ENCODE assay signal across 17 cellular contexts in the genomic region with DNA sequence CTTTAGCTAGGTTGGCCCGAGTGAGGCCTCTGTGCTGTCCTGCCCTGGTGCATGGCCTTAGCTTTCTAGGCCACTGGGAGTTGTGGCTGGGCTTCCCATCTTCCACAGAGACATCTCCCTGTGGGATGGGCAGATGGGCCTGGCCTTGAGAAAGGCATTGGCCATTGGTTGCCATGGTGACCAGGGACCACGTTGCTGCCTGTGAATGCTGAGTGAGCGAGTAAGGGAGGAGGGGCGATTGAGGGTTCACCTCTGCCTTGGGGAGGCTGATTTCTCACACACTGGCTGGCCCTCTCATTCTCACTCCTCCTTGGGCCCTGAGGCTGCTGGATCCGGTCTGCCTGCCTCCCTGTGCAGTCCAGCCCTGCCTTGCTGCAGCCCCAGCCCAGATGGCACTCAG. TPM values are rescaled to one million over a fixed set of nuclear protein-coding genes. Genes with fewer than 3 reads are reported as not detected.
DNase-seq lines count a peak whose midpoint lies in the region; ATAC-seq and TF ChIP-seq lines count a peak whose summit lies in the region.
"Had no signal": no experiment of that assay in that cellular context is flagged by ENCODE, and none has a peak within 500 bp of the region (broad histone marks: within the 10 kb centered on the region; RNA-seq: fewer than 3 reads in every experiment).

No MANE protein-coding gene starts in this region.

- H3K36me3 Mint-ChIP-seq in activated CD8-positive, alpha-beta memory T cell treated with anti-CD3 and anti-CD28 coated beads, Interleukin-2, amount 10 ng/mL, durations not matched to agents 7 days and 5 days, result peaks cover 22% of the 10 kb centered on the region
- peaks cover 12% of the 10 kb centered on the region for H3K36me3 Mint-ChIP-seq in activated naive CD8-positive, alpha-beta T cell treated with anti-CD3 and anti-CD28 coated beads for 36 hours
- peaks cover 0 to 64% (median 8%) of the 10 kb centered on the region in 3 donors for H3K36me3 Mint-ChIP-seq in CD8-positive, alpha-beta memory T cell

- no peaks in the 10 kb centered on the region for H3K27me3 Mint-ChIP-seq in activated CD8-positive, alpha-beta memory T cell treated with anti-CD3 and anti-CD28 coated beads, Interleukin-2, amount 10 ng/mL, durations not matched to agents 7 days and 5 days
- H3K27me3 Mint-ChIP-seq in activated naive CD8-positive, alpha-beta T cell treated with anti-CD3 and anti-CD28 coated beads for 36 hours, result no peaks in the 10 kb centered on the region
- H3K27me3 Mint-ChIP-seq in CD8-positive, alpha-beta memory T cell, result no peaks in the 10 kb centered on the region
- H3K27me3 Mint-ChIP-seq: activated CD4-positive, alpha-beta T cell treated with anti-CD3 and anti-CD28 coated beads, Interleukin-2, amount 10 ng/mL, durations not matched to agents 7 days and 5 days; activated T-helper 17 cell treated with anti-CD3 and anti-CD28 coated beads, Interleukin-2, amount 50 U/mL, for 72 hours; CD4-positive, alpha-beta memory T cell; naive B cell had no signal

- peaks cover 2 to 7% of the 10 kb centered on the region in 2 experiments for H3K4me1 ChIP-seq in neutrophil (ENCODE audit: control insufficient read depth in 1 of 2, insufficient read depth in 1 of 2, low read depth in 1 of 2, low read length in 1 of 2)
- H3K4me1 ChIP-seq in CD8-positive, alpha-beta memory T cell (ENCODE audit: insufficient read depth, low read length), result peaks cover 3% of the 10 kb centered on the region
- H3K4me1 ChIP-seq: left lung, prostate gland had no signal

- DNase-seq in activated CD8-positive, alpha-beta memory T cell treated with anti-CD3 and anti-CD28 coated beads, Interleukin-2, amount 10 ng/mL, durations not matched to agents 7 days and 5 days, result no peak
- no peak for DNase-seq in activated CD8-positive, alpha-beta memory T cell treated with anti-CD3 and anti-CD28 coated beads for 24 hours
- DNase-seq in NCI-H2227 treated with DMSO at 0.1 percent for 48 hours (lab: John Stamatoyannopoulos, UW) (peak; percentile 58), cerebellum (ENCODE audit: low spot score) (peak; percentile 71), GM13976 (ENCODE audit: low spot score) (no peak)
- no peak for DNase-seq in activated naive CD8-positive, alpha-beta T cell treated with anti-CD3 and anti-CD28 coated beads for 36 hours
- no peak for DNase-seq in CD8-positive, alpha-beta memory T cell
- DNase-seq: activated CD4-positive, alpha-beta T cell treated with anti-CD3 and anti-CD28 coated beads, Interleukin-2, amount 10 ng/mL, durations not matched to agents 7 days and 5 days; CD4-positive, alpha-beta memory T cell; GDM1; HCEC 1CT; left lung; naive B cell; NCI-H2107 had no signal

- no peaks in the 10 kb centered on the region for H3K9me3 ChIP-seq in neutrophil
- H3K9me3 ChIP-seq in CD8-positive, alpha-beta memory T cell (ENCODE audit: low read length), result no peaks in the 10 kb centered on the region
- H3K9me3 ChIP-seq: left lung, prostate gland had no signal

- H3K27ac ChIP-seq in neutrophil, result peak overlapping the region; percentile 57
- no peak overlapping the region for H3K27ac ChIP-seq in CD8-positive, alpha-beta memory T cell (ENCODE audit: low read depth, low read length)
- H3K27ac ChIP-seq: left lung, prostate gland had no signal

- H3K36me3 ChIP-seq in neutrophil, result peaks cover 78% of the 10 kb centered on the region
- peaks cover 26% of the 10 kb centered on the region for H3K36me3 ChIP-seq in CD8-positive, alpha-beta memory T cell (ENCODE audit: insufficient read depth, low read length)

- no peak overlapping the region for H3K4me3 ChIP-seq in neutrophil (ENCODE audit: low read depth in 1 of 2, low read length in 1 of 2)
- no peak overlapping the region for H3K4me3 ChIP-seq in CD8-positive, alpha-beta memory T cell (ENCODE audit: low read length)
- H3K4me3 ChIP-seq: left lung, prostate gland had no signal

- ATAC-seq in activated CD8-positive, alpha-beta memory T cell treated with anti-CD3 and anti-CD28 coated beads, Interleukin-2, amount 10 ng/mL, durations not matched to agents 7 days and 5 days, result no peak
- ATAC-seq: activated T-helper 17 cell treated with anti-CD3 and anti-CD28 coated beads, Interleukin-2, amount 50 U/mL, for 72 hours; left lung had no signal

- peak overlapping the region; percentile 58 for H3K27ac Mint-ChIP-seq in activated CD8-positive, alpha-beta memory T cell treated with anti-CD3 and anti-CD28 coated beads, Interleukin-2, amount 10 ng/mL, durations not matched to agents 7 days and 5 days
- no peak overlapping the region for H3K27ac Mint-ChIP-seq in activated naive CD8-positive, alpha-beta T cell treated with anti-CD3 and anti-CD28 coated beads for 36 hours
- peak overlapping the region in 3 of 8 donors; percentile 9 to 87 (median 43) for H3K27ac Mint-ChIP-seq in CD8-positive, alpha-beta memory T cell
- H3K27ac Mint-ChIP-seq: activated CD4-positive, alpha-beta T cell treated with anti-CD3 and anti-CD28 coated beads, Interleukin-2, amount 10 ng/mL, durations not matched to agents 7 days and 5 days; activated T-helper 17 cell treated with anti-CD3 and anti-CD28 coated beads, Interleukin-2, amount 50 U/mL, for 72 hours had no signal

- CTCF ChIA-PET in activated CD8-positive, alpha-beta memory T cell treated with anti-CD3 and anti-CD28 coated beads, Interleukin-2, amount 10 ng/mL, durations not matched to agents 7 days and 5 days (lab: Charles Lee), result interaction anchor here (1.8 to 10.4 kb wide), 2 partner anchors 12 to 30 kb away, joined by 7 to 164 read pairs; partner anchors contain the start of gene MAPKAPK3
- CTCF ChIA-PET in CD8-positive, alpha-beta memory T cell (lab: Charles Lee), result interaction anchor here (15.8 kb wide), 1 partner anchor 29 kb away, joined by 277 read pairs; the partner anchor contains the start of genes CISH and MAPKAPK3

- TF ChIP-seq CTCF in neutrophil (IDR thresholded peaks at IDR 0.05) (no peak), GM13976 (IDR thresholded peaks at IDR 0.05; ENCODE audit: borderline replicate concordance, control extremely low read depth, extremely low read depth, insufficient read depth, missing control alignments) (no peak)

- H3K27me3 ChIP-seq in neutrophil, result no peaks in the 10 kb centered on the region
- H3K27me3 ChIP-seq in CD8-positive, alpha-beta memory T cell (ENCODE audit: insufficient read depth, low read length, poor library complexity, severe bottlenecking), result no peaks in the 10 kb centered on the region
- H3K27me3 ChIP-seq: left lung had no signal

- no peaks in the 10 kb centered on the region for H3K4me1 Mint-ChIP-seq in activated CD8-positive, alpha-beta memory T cell treated with anti-CD3 and anti-CD28 coated beads, Interleukin-2, amount 10 ng/mL, durations not matched to agents 7 days and 5 days
- peaks cover 4% of the 10 kb centered on the region for H3K4me1 Mint-ChIP-seq in activated naive CD8-positive, alpha-beta T cell treated with anti-CD3 and anti-CD28 coated beads for 36 hours
- H3K4me1 Mint-ChIP-seq in CD8-positive, alpha-beta memory T cell, result peaks cover 0 to 3% (median 0%) of the 10 kb centered on the region in 3 donors
- H3K4me1 Mint-ChIP-seq: activated T-helper 17 cell treated with anti-CD3 and anti-CD28 coated beads, Interleukin-2, amount 50 U/mL, for 72 hours; naive B cell had no signal

- no peak overlapping the region for H3K4me3 Mint-ChIP-seq in activated CD8-positive, alpha-beta memory T cell treated with anti-CD3 and anti-CD28 coated beads, Interleukin-2, amount 10 ng/mL, durations not matched to agents 7 days and 5 days
- no peak overlapping the region for H3K4me3 Mint-ChIP-seq in activated naive CD8-positive, alpha-beta T cell treated with anti-CD3 and anti-CD28 coated beads for 36 hours
- no peak overlapping the region for H3K4me3 Mint-ChIP-seq in CD8-positive, alpha-beta memory T cell
- H3K4me3 Mint-ChIP-seq: activated CD4-positive, alpha-beta T cell treated with anti-CD3 and anti-CD28 coated beads, Interleukin-2, amount 10 ng/mL, durations not matched to agents 7 days and 5 days; activated T-helper 17 cell treated with anti-CD3 and anti-CD28 coated beads, Interleukin-2, amount 50 U/mL, for 72 hours; CD4-positive, alpha-beta memory T cell; naive B cell had no signal

- in situ Hi-C loops in GM13976 (cut with MboI; ENCODE audit: low sequenced_read_pairs, unreplicated experiment), result no loop called here

- H3K9me3 Mint-ChIP-seq in activated CD8-positive, alpha-beta memory T cell treated with anti-CD3 and anti-CD28 coated beads, Interleukin-2, amount 10 ng/mL, durations not matched to agents 7 days and 5 days (ENCODE audit: low read depth), result no peaks in the 10 kb centered on the region
- no peaks in the 10 kb centered on the region for H3K9me3 Mint-ChIP-seq in activated naive CD8-positive, alpha-beta T cell treated with anti-CD3 and anti-CD28 coated beads for 36 hours
- H3K9me3 Mint-ChIP-seq in CD8-positive, alpha-beta memory T cell, result no peaks in the 10 kb centered on the region
- H3K9me3 Mint-ChIP-seq: activated CD4-positive, alpha-beta T cell treated with anti-CD3 and anti-CD28 coated beads, Interleukin-2, amount 10 ng/mL, durations not matched to agents 7 days and 5 days; activated T-helper 17 cell treated with anti-CD3 and anti-CD28 coated beads, Interleukin-2, amount 50 U/mL, for 72 hours; CD4-positive, alpha-beta memory T cell; naive B cell had no signal

- POLR2A ChIA-PET in CD8-positive, alpha-beta memory T cell (lab: Charles Lee), result no interaction called here

RNA-seq across cellular contexts. Expression of gene DOCK3, which starts 26.4 kb away (rescaled TPM):
- total RNA-seq in activated CD8-positive, alpha-beta memory T cell treated with anti-CD3 and anti-CD28 coated beads, Interleukin-2, amount 10 ng/mL, durations not matched to agents 7 days and 5 days, result 1 to 10 TPM; 3.4 to 4.1 TPM
- 30.4 TPM for total RNA-seq in cerebellum
- 1 to 10 TPM; 1.9 to 2.1 TPM for total RNA-seq in activated naive CD8-positive, alpha-beta T cell treated with anti-CD3 and anti-CD28 coated beads for 36 hours
- total RNA-seq in CD8-positive, alpha-beta memory T cell, result 1 to 10 TPM; 2.0 to 2.1 TPM
- polyA plus RNA-seq in CD8-positive, alpha-beta memory T cell, result 0.16 TPM

RNA-seq across cellular contexts. Expression of gene MAPKAPK3, which starts 31.3 kb away (rescaled TPM):
- 100 to 1,000 TPM; 156 to 175 TPM for total RNA-seq in activated CD8-positive, alpha-beta memory T cell treated with anti-CD3 and anti-CD28 coated beads, Interleukin-2, amount 10 ng/mL, durations not matched to agents 7 days and 5 days
- total RNA-seq in cerebellum, result 12.2 TPM
- total RNA-seq in activated naive CD8-positive, alpha-beta T cell treated with anti-CD3 and anti-CD28 coated beads for 36 hours, result 100 to 1,000 TPM; 166 to 171 TPM
- 100 to 1,000 TPM; 153 to 156 TPM for total RNA-seq in CD8-positive, alpha-beta memory T cell
- 57.0 TPM for polyA plus RNA-seq in CD8-positive, alpha-beta memory T cell

RNA-seq across cellular contexts. Expression of gene CISH, which starts 36.7 kb away (rescaled TPM):
- total RNA-seq in activated CD8-positive, alpha-beta memory T cell treated with anti-CD3 and anti-CD28 coated beads, Interleukin-2, amount 10 ng/mL, durations not matched to agents 7 days and 5 days, result 100 to 1,000 TPM; 266 to 369 TPM
- 1.4 TPM for total RNA-seq in cerebellum
- 100 to 1,000 TPM; 192 to 193 TPM for total RNA-seq in activated naive CD8-positive, alpha-beta T cell treated with anti-CD3 and anti-CD28 coated beads for 36 hours
- 100 to 1,000 TPM; 216 to 222 TPM for total RNA-seq in CD8-positive, alpha-beta memory T cell
- polyA plus RNA-seq in CD8-positive, alpha-beta memory T cell, result 92.8 TPM

Comparison
In these comparisons a context has a peak if more than half of its experiments do, and no peak if none do; other contexts are left out.
1. DNase-seq: peak in NCI-H2227 treated with DMSO at 0.1 percent for 48 hours (single experiment) and cerebellum (single experiment); none in activated CD8-positive, alpha-beta memory T cell treated with anti-CD3 and anti-CD28 coated beads, Interleukin-2, amount 10 ng/mL, durations not matched to agents 7 days and 5 days (single experiment), activated CD8-positive, alpha-beta memory T cell treated with anti-CD3 and anti-CD28 coated beads for 24 hours (single experiment), activated naive CD8-positive, alpha-beta T cell treated with anti-CD3 and anti-CD28 coated beads for 36 hours (single experiment), CD8-positive, alpha-beta memory T cell (0 of 5) and GM13976 (single experiment).
2. RNA of gene MAPKAPK3, which starts 31.3 kb away (total RNA-seq): 156 to 175 TPM in activated CD8-positive, alpha-beta memory T cell treated with anti-CD3 and anti-CD28 coated beads, Interleukin-2, amount 10 ng/mL, durations not matched to agents 7 days and 5 days, 166 to 171 TPM in activated naive CD8-positive, alpha-beta T cell treated with anti-CD3 and anti-CD28 coated beads for 36 hours and 153 to 156 TPM in CD8-positive, alpha-beta memory T cell; 12.2 TPM in cerebellum (single experiment); every median in the first group is over 10 times any median in the second.
3. RNA of gene CISH, which starts 36.7 kb away (total RNA-seq): 266 to 369 TPM in activated CD8-positive, alpha-beta memory T cell treated with anti-CD3 and anti-CD28 coated beads, Interleukin-2, amount 10 ng/mL, durations not matched to agents 7 days and 5 days, 216 to 222 TPM in CD8-positive, alpha-beta memory T cell and 192 to 193 TPM in activated naive CD8-positive, alpha-beta T cell treated with anti-CD3 and anti-CD28 coated beads for 36 hours; 1.4 TPM in cerebellum (single experiment); every median in the first group is over 10 times any median in the second.